1 cellular context compared by ENCODE assay signal in the genomic region with DNA sequence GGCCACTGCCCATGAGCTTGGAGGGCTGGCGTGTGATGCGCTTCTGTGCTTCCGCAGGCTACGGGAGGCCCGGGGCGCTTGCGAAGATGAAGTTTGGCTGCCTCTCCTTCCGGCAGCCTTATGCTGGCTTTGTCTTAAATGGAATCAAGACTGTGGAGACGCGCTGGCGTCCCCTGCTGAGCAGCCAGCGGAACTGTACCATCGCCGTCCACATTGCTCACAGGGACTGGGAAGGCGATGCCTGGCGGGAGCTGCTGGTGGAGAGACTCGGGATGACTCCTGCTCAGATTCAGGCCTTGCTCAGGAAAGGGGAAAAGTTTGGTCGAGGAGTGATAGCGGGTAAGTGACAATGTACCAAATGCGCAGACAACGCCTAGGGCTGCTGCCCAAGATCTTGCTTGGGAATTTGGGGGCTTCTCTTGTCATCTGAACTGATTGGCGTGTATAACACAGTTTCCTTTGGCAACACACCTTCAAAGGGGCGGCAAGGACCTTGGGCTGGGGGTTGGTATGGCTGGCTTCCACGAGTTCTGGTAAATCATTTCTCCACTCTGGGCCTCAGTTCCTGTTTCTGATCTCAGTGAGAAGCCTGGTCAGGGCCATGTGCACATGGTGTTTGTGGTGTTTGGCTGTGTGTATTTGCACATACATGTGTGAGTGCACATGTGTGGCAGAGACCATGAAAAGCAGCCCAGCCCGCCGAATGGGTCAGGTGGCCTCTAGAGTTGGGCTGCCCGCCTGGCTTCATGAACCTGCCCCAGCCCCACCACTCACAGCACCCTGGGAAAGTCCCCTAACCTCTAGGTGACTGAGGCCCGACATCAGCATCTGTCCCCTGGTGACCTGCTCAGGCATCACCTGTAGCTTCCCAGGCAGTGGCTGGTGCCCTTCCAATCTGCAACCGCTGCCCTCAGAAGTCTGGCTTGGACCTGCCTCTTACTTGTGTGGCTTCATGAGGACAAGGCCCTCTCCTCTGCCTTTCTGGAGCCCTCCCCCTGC.
TF ChIP-seq lines count a peak whose summit lies in the region.

No MANE protein-coding gene starts in this region.

TF ChIP-seq in HepG2, 621 proteins besides CTCF, POLR2A, EP300 and RAD21:
- peak; percentile 34 for TF ChIP-seq STAG1 (CRISPR knock-in tag; IDR thresholded peaks at IDR 0.05)
- TF ChIP-seq, protein P1, sequence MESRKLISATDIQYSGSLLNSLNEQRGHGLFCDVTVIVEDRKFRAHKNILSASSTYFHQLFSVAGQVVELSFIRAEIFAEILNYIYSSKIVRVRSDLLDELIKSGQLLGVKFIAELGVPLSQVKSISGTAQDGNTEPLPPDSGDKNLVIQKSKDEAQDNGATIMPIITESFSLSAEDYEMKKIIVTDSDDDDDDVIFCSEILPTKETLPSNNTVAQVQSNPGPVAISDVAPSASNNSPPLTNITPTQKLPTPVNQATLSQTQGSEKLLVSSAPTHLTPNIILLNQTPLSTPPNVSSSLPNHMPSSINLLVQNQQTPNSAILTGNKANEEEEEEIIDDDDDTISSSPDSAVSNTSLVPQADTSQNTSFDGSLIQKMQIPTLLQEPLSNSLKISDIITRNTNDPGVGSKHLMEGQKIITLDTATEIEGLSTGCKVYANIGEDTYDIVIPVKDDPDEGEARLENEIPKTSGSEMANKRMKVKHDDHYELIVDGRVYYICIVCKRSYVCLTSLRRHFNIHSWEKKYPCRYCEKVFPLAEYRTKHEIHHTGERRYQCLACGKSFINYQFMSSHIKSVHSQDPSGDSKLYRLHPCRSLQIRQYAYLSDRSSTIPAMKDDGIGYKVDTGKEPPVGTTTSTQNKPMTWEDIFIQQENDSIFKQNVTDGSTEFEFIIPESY (CRISPR knock-in tag; IDR thresholded peaks at IDR 0.05), result peak; percentile 95
